In genomic region chr4:46270986-46271596, GRCh38 we compare ENCODE assay signal across 8 cellular contexts.
DNase-seq lines count a peak whose midpoint lies in the region; ATAC-seq and TF ChIP-seq lines count a peak whose summit lies in the region.

No MANE protein-coding gene starts in this region.

- H3K27ac ChIP-seq in testis (no peak overlapping the region), ovary (no peak overlapping the region)

- peak in 2 of 3 experiments; percentile 25 to 46 for TF ChIP-seq CTCF in testis (IDR thresholded peaks at IDR 0.05)
- TF ChIP-seq CTCF in ovary (IDR thresholded peaks at IDR 0.05) = no peak

- ATAC-seq in GM18520 (IDR thresholded peaks at IDR 0.05; ENCODE audit: unreplicated experiment) (peak; percentile 82), HG03064 (IDR thresholded peaks at IDR 0.05; ENCODE audit: low read depth, unreplicated experiment) (peak; percentile 62)

- no peaks in the 10 kb centered on the region for H3K9me3 ChIP-seq in testis
- no peaks in the 10 kb centered on the region for H3K9me3 ChIP-seq in ovary

- H3K4me3 ChIP-seq in testis (no peak overlapping the region), ovary (no peak overlapping the region)

- no peaks in the 10 kb centered on the region for H3K4me1 ChIP-seq in testis
- no peaks in the 10 kb centered on the region for H3K4me1 ChIP-seq in ovary (ENCODE audit: insufficient read depth)

- intact Hi-C loops in testis (cut with DNase I; ENCODE audit: low total_unique reads) (no loop called here), ovary (cut with DNase I) (no loop called here)

- TF ChIP-seq POLR2A in erythroblast (IDR thresholded peaks at IDR 0.05; ENCODE audit: low read length) (no peak), testis (IDR thresholded peaks at IDR 0.05) (no peak), ovary (IDR thresholded peaks at IDR 0.05) (no peak)

- no peak for TF ChIP-seq EP300 in ovary (IDR thresholded peaks at IDR 0.05)

- DNase-seq in A172 (ENCODE audit: low spot score) (peak; percentile 20), NOMO-1 treated with DMSO at 0.1 percent for 48 hours (lab: John Stamatoyannopoulos, UW; ENCODE audit: unreplicated experiment) (peak; percentile 60), erythroblast (lab: John Stamatoyannopoulos, UW) (peak; percentile 55 to 62), testis (no peak), NCI-H2107 (lab: John Stamatoyannopoulos, UW) (no peak), ovary (no peak)

- no peaks in the 10 kb centered on the region for H3K27me3 ChIP-seq in testis
- H3K27me3 ChIP-seq in ovary = no peaks in the 10 kb centered on the region

- no peaks in the 10 kb centered on the region for H3K36me3 ChIP-seq in testis (ENCODE audit: low read depth, missing control alignments)
- H3K36me3 ChIP-seq in ovary = no peaks in the 10 kb centered on the region

- 46 to 47% methylated on average over 2 of the region's 2 CpGs for WGBS in testis, 2 donors
- WGBS in ovary, 3 donors = 27 to 40% (median 34%) methylated on average over 2 of the region's 2 CpGs

Comparison
In these comparisons a context has a peak if more than half of its experiments do, and no peak if none do; other contexts are left out.
1. DNase-seq: peak in A172 (single experiment), NOMO-1 treated with DMSO at 0.1 percent for 48 hours (single experiment) and erythroblast (2 of 2); none in testis (single experiment), NCI-H2107 (single experiment) and ovary (0 of 5).
2. CTCF ChIP-seq: peak in testis (2 of 3); none in ovary (0 of 3).